Comparison of ENCODE assay signal across 1 cellular context in genomic region chr16:31016018-31016417, GRCh38.
A peak's percentile ranks its signal among the peaks of the same experiment; 100 is the strongest.
TF ChIP-seq lines count a peak whose summit lies in the region.

No MANE protein-coding gene starts in this region.

TF ChIP-seq in HepG2, 621 proteins besides CTCF, POLR2A, EP300 and RAD21 (continued from another document and continues in another):
- TF ChIP-seq, protein P1, sequence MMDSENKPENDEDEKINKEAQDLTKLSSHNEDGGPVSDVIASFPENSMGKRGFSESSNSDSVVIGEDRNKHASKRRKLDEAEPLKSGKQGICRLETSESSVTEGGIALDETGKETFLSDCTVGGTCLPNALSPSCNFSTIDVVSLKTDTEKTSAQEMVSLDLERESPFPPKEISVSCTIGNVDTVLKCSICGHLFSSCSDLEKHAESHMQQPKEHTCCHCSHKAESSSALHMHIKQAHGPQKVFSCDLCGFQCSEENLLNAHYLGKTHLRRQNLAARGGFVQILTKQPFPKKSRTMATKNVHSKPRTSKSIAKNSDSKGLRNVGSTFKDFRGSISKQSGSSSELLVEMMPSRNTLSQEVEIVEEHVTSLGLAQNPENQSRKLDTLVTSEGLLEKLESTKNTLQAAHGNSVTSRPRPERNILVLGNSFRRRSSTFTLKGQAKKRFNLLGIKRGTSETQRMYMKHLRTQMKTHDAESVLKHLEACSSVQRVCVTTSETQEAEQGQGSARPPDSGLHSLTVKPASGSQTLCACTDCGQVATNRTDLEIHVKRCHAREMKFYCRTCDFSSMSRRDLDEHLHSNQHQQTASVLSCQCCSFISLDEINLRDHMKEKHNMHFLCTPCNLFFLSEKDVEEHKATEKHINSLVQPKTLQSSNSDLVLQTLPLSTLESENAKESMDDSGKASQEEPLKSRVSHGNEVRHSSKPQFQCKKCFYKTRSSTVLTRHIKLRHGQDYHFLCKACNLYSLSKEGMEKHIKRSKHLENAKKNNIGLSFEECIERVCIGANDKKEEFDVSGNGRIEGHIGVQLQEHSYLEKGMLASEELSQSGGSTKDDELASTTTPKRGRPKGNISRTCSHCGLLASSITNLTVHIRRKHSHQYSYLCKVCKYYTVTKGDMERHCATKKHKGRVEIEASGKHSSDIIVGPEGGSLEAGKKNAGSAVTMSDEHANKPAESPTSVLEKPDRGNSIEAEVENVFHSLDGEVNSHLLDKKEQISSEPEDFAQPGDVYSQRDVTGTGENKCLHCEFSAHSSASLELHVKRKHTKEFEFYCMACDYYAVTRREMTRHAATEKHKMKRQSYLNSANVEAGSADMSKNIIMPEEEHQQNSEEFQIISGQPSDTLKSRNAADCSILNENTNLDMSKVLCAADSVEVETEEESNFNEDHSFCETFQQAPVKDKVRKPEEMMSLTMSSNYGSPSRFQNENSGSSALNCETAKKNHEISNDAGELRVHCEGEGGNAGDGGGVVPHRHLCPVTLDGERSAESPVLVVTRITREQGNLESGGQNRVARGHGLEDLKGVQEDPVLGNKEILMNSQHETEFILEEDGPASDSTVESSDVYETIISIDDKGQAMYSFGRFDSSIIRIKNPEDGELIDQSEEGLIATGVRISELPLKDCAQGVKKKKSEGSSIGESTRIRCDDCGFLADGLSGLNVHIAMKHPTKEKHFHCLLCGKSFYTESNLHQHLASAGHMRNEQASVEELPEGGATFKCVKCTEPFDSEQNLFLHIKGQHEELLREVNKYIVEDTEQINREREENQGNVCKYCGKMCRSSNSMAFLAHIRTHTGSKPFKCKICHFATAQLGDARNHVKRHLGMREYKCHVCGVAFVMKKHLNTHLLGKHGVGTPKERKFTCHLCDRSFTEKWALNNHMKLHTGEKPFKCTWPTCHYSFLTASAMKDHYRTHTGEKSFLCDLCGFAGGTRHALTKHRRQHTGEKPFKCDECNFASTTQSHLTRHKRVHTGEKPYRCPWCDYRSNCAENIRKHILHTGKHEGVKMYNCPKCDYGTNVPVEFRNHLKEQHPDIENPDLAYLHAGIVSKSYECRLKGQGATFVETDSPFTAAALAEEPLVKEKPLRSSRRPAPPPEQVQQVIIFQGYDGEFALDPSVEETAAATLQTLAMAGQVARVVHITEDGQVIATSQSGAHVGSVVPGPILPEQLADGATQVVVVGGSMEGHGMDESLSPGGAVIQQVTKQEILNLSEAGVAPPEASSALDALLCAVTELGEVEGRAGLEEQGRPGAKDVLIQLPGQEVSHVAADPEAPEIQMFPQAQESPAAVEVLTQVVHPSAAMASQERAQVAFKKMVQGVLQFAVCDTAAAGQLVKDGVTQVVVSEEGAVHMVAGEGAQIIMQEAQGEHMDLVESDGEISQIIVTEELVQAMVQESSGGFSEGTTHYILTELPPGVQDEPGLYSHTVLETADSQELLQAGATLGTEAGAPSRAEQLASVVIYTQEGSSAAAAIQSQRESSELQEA (CRISPR knock-in tag; IDR thresholded peaks at IDR 0.05; ENCODE audit: not compliant biosample characterization), result peak; percentile 53
- TF ChIP-seq MTA1 (CRISPR knock-in tag; IDR thresholded peaks at IDR 0.05; ENCODE audit: borderline replicate concordance) (no peak), STAG1 (CRISPR knock-in tag; IDR thresholded peaks at IDR 0.05) (peak; percentile 89), ZNF331 (CRISPR knock-in tag; IDR thresholded peaks at IDR 0.05) (peak; percentile 59), TEAD3 (CRISPR knock-in tag; optimal IDR thresholded peaks at IDR 0.05; ENCODE audit: borderline replicate concordance) (peak; percentile 64), ZNF605 (CRISPR knock-in tag; IDR thresholded peaks at IDR 0.05) (0 out of 2 replicates have a peak, but pooled peaks have one; percentile 28), SAP130 (CRISPR knock-in tag; IDR thresholded peaks at IDR 0.05; ENCODE audit: low read depth) (peak; percentile 47), SIN3A (IDR thresholded peaks at IDR 0.05; ENCODE audit: borderline replicate concordance, low read depth, low read length) (no peak), SMC3 (IDR thresholded peaks at IDR 0.05; ENCODE audit: low read length) (peak; percentile 85), ZFP62 (CRISPR knock-in tag; IDR thresholded peaks at IDR 0.05) (no peak), ZNF136 (CRISPR knock-in tag; IDR thresholded peaks at IDR 0.05; ENCODE audit: low read depth) (no peak), ZNF609 (CRISPR knock-in tag; IDR thresholded peaks at IDR 0.05; ENCODE audit: borderline replicate concordance) (0 out of 2 replicates have a peak, but pooled peaks have one; percentile 17), KDM5B (CRISPR knock-in tag; IDR thresholded peaks at IDR 0.05; ENCODE audit: borderline replicate concordance) (peak; percentile 66; the same call in 1 of the 2 replicates), HMGXB4 (CRISPR knock-in tag; IDR thresholded peaks at IDR 0.05; ENCODE audit: borderline replicate concordance in 1 of 2, low read depth in 1 of 2) (peak; percentile 52 to 68; a peak in 2 of 4 replicates), PHF21A (CRISPR knock-in tag; IDR thresholded peaks at IDR 0.05) (peak; percentile 35; the same call in 1 of the 2 replicates), SALL1 (CRISPR knock-in tag; IDR thresholded peaks at IDR 0.05) (peak; percentile 34; the same call in 1 of the 2 replicates), SIX4 (CRISPR knock-in tag; IDR thresholded peaks at IDR 0.05) (no peak), ZNF850 (CRISPR knock-in tag; conservative IDR thresholded peaks at IDR 0.05) (no peak), MLXIP (CRISPR knock-in tag; IDR thresholded peaks at IDR 0.05; ENCODE audit: borderline replicate concordance) (no peak), ZNF891 (CRISPR knock-in tag; IDR thresholded peaks at IDR 0.05) (0 out of 2 replicates have a peak, but pooled peaks have one; percentile 42), ZSCAN25 (CRISPR knock-in tag; IDR thresholded peaks at IDR 0.05) (0 out of 2 replicates have a peak, but pooled peaks have one; percentile 38)
- TF ChIP-seq, protein P2, sequence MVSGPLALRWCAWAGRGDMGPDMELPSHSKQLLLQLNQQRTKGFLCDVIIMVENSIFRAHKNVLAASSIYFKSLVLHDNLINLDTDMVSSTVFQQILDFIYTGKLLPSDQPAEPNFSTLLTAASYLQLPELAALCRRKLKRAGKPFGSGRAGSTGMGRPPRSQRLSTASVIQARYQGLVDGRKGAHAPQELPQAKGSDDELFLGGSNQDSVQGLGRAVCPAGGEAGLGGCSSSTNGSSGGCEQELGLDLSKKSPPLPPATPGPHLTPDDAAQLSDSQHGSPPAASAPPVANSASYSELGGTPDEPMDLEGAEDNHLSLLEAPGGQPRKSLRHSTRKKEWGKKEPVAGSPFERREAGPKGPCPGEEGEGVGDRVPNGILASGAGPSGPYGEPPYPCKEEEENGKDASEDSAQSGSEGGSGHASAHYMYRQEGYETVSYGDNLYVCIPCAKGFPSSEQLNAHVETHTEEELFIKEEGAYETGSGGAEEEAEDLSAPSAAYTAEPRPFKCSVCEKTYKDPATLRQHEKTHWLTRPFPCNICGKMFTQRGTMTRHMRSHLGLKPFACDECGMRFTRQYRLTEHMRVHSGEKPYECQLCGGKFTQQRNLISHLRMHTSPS (CRISPR knock-in tag; IDR thresholded peaks at IDR 0.05; ENCODE audit: low read depth), result peak; percentile 51; the same call in 1 of the 2 replicates
- TF ChIP-seq, protein P3, sequence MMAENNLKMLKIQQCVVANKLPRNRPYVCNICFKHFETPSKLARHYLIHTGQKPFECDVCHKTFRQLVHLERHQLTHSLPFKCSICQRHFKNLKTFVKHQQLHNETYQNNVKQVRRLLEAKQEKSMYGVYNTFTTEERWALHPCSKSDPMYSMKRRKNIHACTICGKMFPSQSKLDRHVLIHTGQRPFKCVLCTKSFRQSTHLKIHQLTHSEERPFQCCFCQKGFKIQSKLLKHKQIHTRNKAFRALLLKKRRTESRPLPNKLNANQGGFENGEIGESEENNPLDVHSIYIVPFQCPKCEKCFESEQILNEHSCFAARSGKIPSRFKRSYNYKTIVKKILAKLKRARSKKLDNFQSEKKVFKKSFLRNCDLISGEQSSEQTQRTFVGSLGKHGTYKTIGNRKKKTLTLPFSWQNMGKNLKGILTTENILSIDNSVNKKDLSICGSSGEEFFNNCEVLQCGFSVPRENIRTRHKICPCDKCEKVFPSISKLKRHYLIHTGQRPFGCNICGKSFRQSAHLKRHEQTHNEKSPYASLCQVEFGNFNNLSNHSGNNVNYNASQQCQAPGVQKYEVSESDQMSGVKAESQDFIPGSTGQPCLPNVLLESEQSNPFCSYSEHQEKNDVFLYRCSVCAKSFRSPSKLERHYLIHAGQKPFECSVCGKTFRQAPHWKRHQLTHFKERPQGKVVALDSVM (CRISPR knock-in tag; IDR thresholded peaks at IDR 0.05), result peak; percentile 65
